9 cellular contexts compared by ENCODE assay signal in the genomic region with DNA sequence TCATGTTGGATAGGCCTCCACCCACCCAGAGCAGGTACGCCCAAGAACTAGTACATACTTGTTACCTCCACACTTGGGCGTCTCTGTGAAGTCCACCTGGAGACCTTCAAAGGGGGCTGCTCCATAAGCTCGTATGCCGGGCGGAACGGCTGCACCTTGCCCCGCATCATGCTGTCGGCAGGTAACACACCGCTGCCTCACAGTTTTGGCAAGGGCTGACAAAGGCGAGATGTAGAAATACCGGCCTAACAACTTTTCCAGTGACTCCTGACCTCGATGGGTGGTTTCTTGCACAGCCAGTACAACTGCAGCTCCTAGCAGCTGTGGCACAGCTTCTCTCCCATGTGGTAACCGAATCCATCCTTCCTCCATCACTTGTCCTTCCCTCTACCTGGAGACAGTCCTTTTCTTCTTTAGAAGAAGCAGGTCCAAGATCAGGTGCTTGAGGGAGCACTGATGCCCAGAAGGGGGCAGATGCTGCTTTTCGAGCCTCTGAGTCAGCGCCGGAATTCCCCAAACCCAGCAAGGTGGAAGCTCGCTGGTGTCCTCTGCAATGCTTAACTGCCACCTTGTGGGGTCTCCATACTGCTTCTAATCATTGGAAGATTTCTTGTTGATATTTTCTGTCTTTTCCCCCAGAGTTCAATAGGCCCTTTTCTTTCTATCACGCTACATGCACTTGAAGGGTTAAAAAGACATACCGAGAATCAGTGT. TPM values are rescaled to one million over a fixed set of nuclear protein-coding genes. Genes with fewer than 3 reads are reported as not detected.
DNase-seq lines count a peak whose midpoint lies in the region; ATAC-seq, FAIRE-seq and TF ChIP-seq lines count a peak whose summit lies in the region.
"Not testable (repeated sequence)": the region's sequence is repeated elsewhere in the genome, so short reads cannot be mapped to it uniquely, and the experiment has no call there.
"Had no signal": no experiment of that assay in that cellular context is flagged by ENCODE, and none has a peak within 500 bp of the region (broad histone marks: within the 10 kb centered on the region; RNA-seq: fewer than 3 reads in every experiment).

No MANE protein-coding gene starts in this region.

- H3K27me3 ChIP-seq in PC-9 (ENCODE audit: insufficient read depth, low read depth); GM12878 (replicated peaks in 1 of 2; ENCODE audit: control insufficient read depth in 2 of 2, insufficient read depth in 2 of 2, low read length in 1 of 2); parathyroid adenoma (ENCODE audit: control insufficient read depth, insufficient read depth, low read length): not testable (repeated sequence)
- peaks cover 10% of the 10 kb centered on the region for H3K27me3 ChIP-seq in cardiac muscle cell

- 36% methylated on average over 19 of the region's 19 CpGs for WGBS in GM12878 (ENCODE audit: insufficient coverage, insufficient replicate concordance, low lambda C conversion rate, missing lambda C conversion rate)

- ATAC-seq in GM12878: not testable (repeated sequence)

- TF ChIP-seq RAD21 in GM12878 (IDR thresholded peaks at IDR 0.05; ENCODE audit: insufficient read depth, low read depth, low read length): peak; percentile 57

- not testable (repeated sequence) for H3K79me2 ChIP-seq in PC-9 (ENCODE audit: low read depth); GM12878 (ENCODE audit: control insufficient read depth, insufficient read depth, low read length); parathyroid adenoma

- SMC1A ChIA-PET in GM12878 (lab: Charles Lee; ENCODE audit: uncharacterized antibody, unreplicated experiment): interaction anchor here (0.8 to 1.7 kb wide), 2 partner anchors 116 to 118 kb away, joined by 3 to 8 read pairs; no protein-coding TSS in a partner anchor

- RAD21 ChIA-PET in GM12878 (lab: Charles Lee; ENCODE audit: unreplicated experiment): interaction anchor here (1.1 kb wide), 1 partner anchor 116 kb away, joined by 3 read pairs; no protein-coding TSS in a partner anchor

- H2AFZ ChIP-seq in PC-9; GM12878 (ENCODE audit: control insufficient read depth, low read depth, low read length): not testable (repeated sequence)
- H2AFZ ChIP-seq in parathyroid adenoma: peak overlapping the region; percentile 38

- H3K27ac ChIP-seq in HEK293 (ENCODE audit: extremely low read depth, low read depth, low read length); GM12878 (ENCODE audit: control insufficient read depth, insufficient read depth); cardiac muscle cell; parathyroid adenoma: not testable (repeated sequence)
- H3K27ac ChIP-seq in PC-9: peak overlapping the region; percentile 41; the same call in 1 of the 2 replicates

- H3K9me3 ChIP-seq in HEK293 (ENCODE audit: control insufficient read depth, insufficient read depth, low read depth, low read length); PC-9 (ENCODE audit: insufficient read depth, low read depth); GM12878 (replicated peaks; ENCODE audit: control insufficient read depth, insufficient read depth, low read length); cardiac muscle cell (ENCODE audit: low read depth); parathyroid adenoma (ENCODE audit: control insufficient read depth, low read length): not testable (repeated sequence)

- not testable (repeated sequence) for TF ChIP-seq POLR2A in GM12878 (IDR thresholded peaks at IDR 0.05; ENCODE audit: low read depth, low read length)

- BruUV-seq in PC-9 (replicated peaks; lab: Mats Ljungman, UMichigan); GM12878 (replicated peaks; lab: Mats Ljungman, UMichigan): not testable (repeated sequence)

- peak overlapping the region; percentile 69 for H3K4me2 ChIP-seq in PC-9
- H3K4me2 ChIP-seq in GM12878 (ENCODE audit: control insufficient read depth, insufficient read depth); parathyroid adenoma (ENCODE audit: low read length): not testable (repeated sequence)

- not testable (repeated sequence) for H3K9me2 ChIP-seq in PC-9 (ENCODE audit: insufficient read depth)

- H3K36me3 ChIP-seq in HEK293 (ENCODE audit: control insufficient read depth in 2 of 2, insufficient read depth in 1 of 2, low read length in 2 of 2); PC-9 (ENCODE audit: low read depth); GM12878 (ENCODE audit: control insufficient read depth in 2 of 2, insufficient read depth in 2 of 2, low read length in 1 of 2); cardiac muscle cell; parathyroid adenoma (ENCODE audit: control insufficient read depth, insufficient read depth, low read length): not testable (repeated sequence)

- in situ Hi-C loops in GM12878 (cut with MboI): not testable (repeated sequence)

- not testable (repeated sequence) for H4K20me1 ChIP-seq in PC-9 (ENCODE audit: insufficient read depth); GM12878 (ENCODE audit: control insufficient read depth, insufficient read depth)

- DNase-seq in COLO668 (lab: John Stamatoyannopoulos, UW; ENCODE audit: unreplicated experiment) (peak; percentile 1), PC-9 (peak; percentile 56 to 70), GM12878 (ENCODE audit: low read depth, low spot score) (peak; percentile 12), cardiac muscle cell (ENCODE audit: low read depth in 1 of 2, low spot score in 1 of 2) (peak; percentile 6 to 35)
- DNase-seq in activated CD8-positive, alpha-beta memory T cell treated with anti-CD3 and anti-CD28 coated beads for 24 hours: peak; percentile 74
- DNase-seq in stimulated activated CD8-positive, alpha-beta memory T cell treated with anti-CD3 and anti-CD28 coated beads, Interleukin-4, amount 100 ng/mL, for 4 hours (ENCODE audit: low read depth in 2 of 2, low spot score in 1 of 2): peak; percentile 4 to 12

- intact Hi-C loops in PC-9 (cut with micrococcal nuclease; ENCODE audit: unreplicated experiment): loop anchor here (1.0 kb wide), 2 partner anchors 93 to 115 kb away; no protein-coding TSS in a partner anchor
- intact Hi-C loops in GM12878 (cut with micrococcal nuclease; ENCODE audit: unreplicated experiment): loop anchor here (1.0 kb wide), 1 partner anchor 115 kb away; no protein-coding TSS in a partner anchor

- CTCF ChIA-PET in HEK293 (lab: Yijun Ruan, JAX) (interaction anchor here (0.8 to 1.5 kb wide), 6 partner anchors 9 to 124 kb away, joined by 3 to 9 read pairs (median 5); no protein-coding TSS in a partner anchor), PC-9 (lab: Charles Lee) (interaction anchor here (0.6 kb wide), 1 partner anchor 37 kb away, joined by 3 read pairs; no protein-coding TSS in a partner anchor), GM12878 (lab: Yijun Ruan, JAX) (interaction anchor here (0.8 to 1.5 kb wide), 5 partner anchors 23 to 183 kb away, joined by 3 to 4 read pairs (median 3); no protein-coding TSS in a partner anchor)

- not testable (repeated sequence) for FAIRE-seq in GM12878 (lab: Jason Lieb, UNC)

- POLR2A ChIA-PET in HEK293 (lab: Yijun Ruan, JAX); GM12878 (lab: Charles Lee): not testable (repeated sequence)
- POLR2A ChIA-PET in PC-9 (lab: Charles Lee; ENCODE audit: unreplicated experiment): interaction anchor here (0.6 kb wide), 1 partner anchor 113 kb away, joined by 3 read pairs; no protein-coding TSS in a partner anchor

- H3K4me1 ChIP-seq in HEK293 (ENCODE audit: control insufficient read depth, insufficient read depth, low read length); GM12878 (ENCODE audit: control insufficient read depth, insufficient read depth, low read length); cardiac muscle cell (ENCODE audit: low read depth); parathyroid adenoma: not testable (repeated sequence)
- H3K4me1 ChIP-seq in PC-9 (replicated peaks; ENCODE audit: insufficient read depth): peaks cover 13% of the 10 kb centered on the region

- TF ChIP-seq EP300 in GM12878 (IDR thresholded peaks at IDR 0.05; ENCODE audit: borderline replicate concordance in 1 of 2, control insufficient read depth in 1 of 2, low read depth in 2 of 2, low read length in 2 of 2): not testable (repeated sequence)

- TF ChIP-seq CTCF in HEK293 (tag by site-specific recombination; IDR thresholded peaks at IDR 0.05) (peak; percentile 22; the same call in 1 of the 2 replicates), PC-9 (conservative IDR thresholded peaks at IDR 0.05) (peak; percentile 44), GM12878 (IDR thresholded peaks at IDR 0.05 in 2 of 3, conservative IDR thresholded peaks at IDR 0.05 in 1 of 3; ENCODE audit: control insufficient read depth in 2 of 3, extremely low read depth in 1 of 3, insufficient read depth in 1 of 3, low read depth in 3 of 3, low read length in 3 of 3) (peak; percentile 19 to 42 (median 40); a peak in 3 of 6 replicates), cardiac muscle cell (IDR thresholded peaks at IDR 0.05; ENCODE audit: low read depth, low read length) (peak; percentile 22)
- TF ChIP-seq CTCF in parathyroid adenoma (IDR thresholded peaks at IDR 0.05): not testable (repeated sequence)

- H3K9ac ChIP-seq in GM12878 (ENCODE audit: control insufficient read depth, insufficient read depth, low read length); parathyroid adenoma: not testable (repeated sequence)

- not testable (repeated sequence) for H3K4me3 ChIP-seq in HEK293 (ENCODE audit: low read depth, low read length); GM12878; cardiac muscle cell; parathyroid adenoma (ENCODE audit: low read depth, low read length)
- H3K4me3 ChIP-seq in PC-9: peak overlapping the region; percentile 24; the same call in 1 of the 2 replicates

- H3F3A ChIP-seq in PC-9 (ENCODE audit: insufficient read depth, low read depth): not testable (repeated sequence)

RNA-seq across cellular contexts. Expression of gene MEIG1, which starts 32.0 kb away (rescaled TPM):
- total RNA-seq in PC-9 (2021) (1.8 and 4.1 TPM in 2 replicates), GM12878 (2014; rRNA removed) (not detected in 2 replicates), GM12878 (2014; rRNA removed; fragmentation: Illumina TruSeq; extraction: Trizol) (0.67 TPM in 1 of 2 replicates, not detected in the other), GM12878 (2021) (not detected in 2 replicates), cardiac muscle cell (1.2 TPM in 1 of 2 replicates, not detected in the other)
- not detected in 2 replicates for total RNA-seq in GM12878 (2013; cell fraction: nucleolus; rRNA removed)
- polyA plus RNA-seq in GM12878 (2011; ENCODE audit: low read depth): not detected
- polyA plus RNA-seq in GM12878 (2011; rRNA removed) (0.22 and 0.62 TPM in 2 replicates), GM12878 (2014; fragmentation: Illumina TruSeq; extraction: Trizol) (0.13 TPM in 1 of 2 replicates, not detected in the other), GM12878 (2014; fragmentation: Nextera tagmentation; extraction: Ambion mirVana) (under 1 TPM; 0.79 to 0.80 TPM), GM12878 (2014; rRNA removed) (0.71 and 1.1 TPM in 2 replicates), GM12878 (2016; fragmentation: Nextera tagmentation; extraction: Ambion mirVana) (1 to 10 TPM; 1.8 to 1.9 TPM), cardiac muscle cell (3.0 and 4.2 TPM in 2 replicates)
- polyA plus RNA-seq in GM12878 (2011; cell fraction: cytosol; rRNA removed): not detected in 2 replicates
- polyA plus RNA-seq in GM12878 (2011; cell fraction: nucleus; rRNA removed): not detected in 2 replicates
- polyA plus RNA-seq in GM12878 (2012): not detected in 2 replicates
- not detected in 2 replicates for polyA minus RNA-seq in GM12878 (2011; rRNA and poly(A)+ RNA removed)
- not detected in 2 replicates for polyA minus RNA-seq in GM12878 (2011; cell fraction: cytosol; rRNA and poly(A)+ RNA removed)
- not detected in 2 replicates for polyA minus RNA-seq in GM12878 (2011; cell fraction: nucleus; rRNA and poly(A)+ RNA removed)

RNA-seq across cellular contexts. Expression of gene DCLRE1C, which starts 37.3 kb away (rescaled TPM):
- 14.0 and 15.6 TPM in 2 replicates for total RNA-seq in PC-9 (2021)
- 40.7 and 42.5 TPM in 2 replicates for total RNA-seq in GM12878 (2013; cell fraction: nucleolus; rRNA removed)
- 24.6 and 25.8 TPM in 2 replicates for total RNA-seq in GM12878 (2014; rRNA removed)
- 29.5 and 32.1 TPM in 2 replicates for total RNA-seq in GM12878 (2014; rRNA removed; fragmentation: Illumina TruSeq; extraction: Trizol)
- total RNA-seq in GM12878 (2021): 19.8 and 20.6 TPM in 2 replicates
- polyA plus RNA-seq in GM12878 (2011; ENCODE audit: low read depth): 10.0 TPM
- 19.3 and 26.3 TPM in 2 replicates for polyA plus RNA-seq in GM12878 (2011; rRNA removed)
- 11.7 and 14.1 TPM in 2 replicates for polyA plus RNA-seq in GM12878 (2011; cell fraction: cytosol; rRNA removed)
- polyA plus RNA-seq in GM12878 (2011; cell fraction: nucleus; rRNA removed): 20.8 and 25.3 TPM in 2 replicates
- polyA plus RNA-seq in GM12878 (2012): 10.1 and 11.8 TPM in 2 replicates
- polyA plus RNA-seq in GM12878 (2014; fragmentation: Illumina TruSeq; extraction: Trizol): 28.7 and 29.2 TPM in 2 replicates
- 10 to 100 TPM; 15.7 to 26.2 TPM for polyA plus RNA-seq in GM12878 (2014; fragmentation: Nextera tagmentation; extraction: Ambion mirVana)
- 18.5 and 20.3 TPM in 2 replicates for polyA plus RNA-seq in GM12878 (2014; rRNA removed)
- 10 to 100 TPM; 35.7 to 43.4 TPM for polyA plus RNA-seq in GM12878 (2016; fragmentation: Nextera tagmentation; extraction: Ambion mirVana)
- polyA minus RNA-seq in GM12878 (2011; rRNA and poly(A)+ RNA removed): 19.5 and 24.3 TPM in 2 replicates
- polyA minus RNA-seq in GM12878 (2011; cell fraction: cytosol; rRNA and poly(A)+ RNA removed): 6.4 and 10.0 TPM in 2 replicates
- 18.4 and 27.3 TPM in 2 replicates for polyA minus RNA-seq in GM12878 (2011; cell fraction: nucleus; rRNA and poly(A)+ RNA removed)
- total RNA-seq in cardiac muscle cell: 7.6 and 8.2 TPM in 2 replicates
- polyA plus RNA-seq in cardiac muscle cell: 14.8 and 16.6 TPM in 2 replicates

RNA-seq across cellular contexts. Expression of gene OLAH, which starts 52.5 kb away (rescaled TPM):
- not detected in 2 replicates for total RNA-seq in PC-9 (2021)
- 0.78 TPM in 1 of 2 replicates, not detected in the other for total RNA-seq in GM12878 (2013; cell fraction: nucleolus; rRNA removed)
- 0.49 and 0.85 TPM in 2 replicates for total RNA-seq in GM12878 (2014; rRNA removed)
- 0.74 and 0.98 TPM in 2 replicates for total RNA-seq in GM12878 (2014; rRNA removed; fragmentation: Illumina TruSeq; extraction: Trizol)
- 0.56 and 0.59 TPM in 2 replicates for total RNA-seq in GM12878 (2021)
- polyA plus RNA-seq in GM12878 (2011; ENCODE audit: low read depth): 0.71 TPM
- polyA plus RNA-seq in GM12878 (2011; rRNA removed): 1.4 and 2.0 TPM in 2 replicates
- polyA plus RNA-seq in GM12878 (2011; cell fraction: cytosol; rRNA removed): 0.79 and 0.95 TPM in 2 replicates
- 0.31 and 0.38 TPM in 2 replicates for polyA plus RNA-seq in GM12878 (2011; cell fraction: nucleus; rRNA removed)
- polyA plus RNA-seq in GM12878 (2012): 0.70 and 0.76 TPM in 2 replicates
- polyA plus RNA-seq in GM12878 (2014; fragmentation: Illumina TruSeq; extraction: Trizol): 1.1 and 2.4 TPM in 2 replicates
- under 1 TPM; 0.10 to 0.44 TPM for polyA plus RNA-seq in GM12878 (2014; fragmentation: Nextera tagmentation; extraction: Ambion mirVana)
- 0.38 and 0.52 TPM in 2 replicates for polyA plus RNA-seq in GM12878 (2014; rRNA removed)
- under 1 TPM in 1 of 2 experiments, not detected in 1; 0.19 TPM for polyA plus RNA-seq in GM12878 (2016; fragmentation: Nextera tagmentation; extraction: Ambion mirVana)
- polyA minus RNA-seq in GM12878 (2011; rRNA and poly(A)+ RNA removed): 0.37 and 0.88 TPM in 2 replicates
- polyA minus RNA-seq in GM12878 (2011; cell fraction: cytosol; rRNA and poly(A)+ RNA removed): not detected in 2 replicates
- 0.60 TPM in 1 of 2 replicates, not detected in the other for polyA minus RNA-seq in GM12878 (2011; cell fraction: nucleus; rRNA and poly(A)+ RNA removed)
- not detected in 2 replicates for total RNA-seq in cardiac muscle cell
- not detected in 2 replicates for polyA plus RNA-seq in cardiac muscle cell
- total RNA-seq: activated B cell treated with CpG ODN at 0.5 μM for 24 hours had no signal

Comparison
In these comparisons a context has a peak if more than half of its experiments do, and no peak if none do; other contexts are left out.
1. DNase-seq: peak in every context shown above with its lines; median percentile 74 in activated CD8-positive, alpha-beta memory T cell treated with anti-CD3 and anti-CD28 coated beads for 24 hours; 63 in PC-9; 20 in cardiac muscle cell; 12 in GM12878; 8 in stimulated activated CD8-positive, alpha-beta memory T cell treated with anti-CD3 and anti-CD28 coated beads, Interleukin-4, amount 100 ng/mL, for 4 hours; 1 in COLO668.